ENCODE assay signal across 1 cellular context in genomic region chr2:144426355-144426754, GRCh38.
TF ChIP-seq lines count a peak whose summit lies in the region.

No MANE protein-coding gene starts in this region.

TF ChIP-seq in SK-N-SH treated with all-trans-retinoic acid at 6 μM for 48 hours, 23 proteins besides CTCF, POLR2A, EP300 and RAD21 (continued from another document):
- TF ChIP-seq TCF4 (CRISPR knock-in tag; IDR thresholded peaks at IDR 0.05; ENCODE audit: borderline replicate concordance) (no peak), ZFP3 (CRISPR knock-in tag; IDR thresholded peaks at IDR 0.05) (no peak), POU6F1 (CRISPR knock-in tag; IDR thresholded peaks at IDR 0.05; ENCODE audit: borderline replicate concordance, low read depth) (no peak)
